1 cellular context compared by ENCODE assay signal in genomic region chr12:115973968-115974765, GRCh38.
TF ChIP-seq lines count a peak whose summit lies in the region.

No MANE protein-coding gene starts in this region.

TF ChIP-seq in HepG2, 621 proteins besides CTCF, POLR2A, EP300 and RAD21:
- TF ChIP-seq, protein P1, sequence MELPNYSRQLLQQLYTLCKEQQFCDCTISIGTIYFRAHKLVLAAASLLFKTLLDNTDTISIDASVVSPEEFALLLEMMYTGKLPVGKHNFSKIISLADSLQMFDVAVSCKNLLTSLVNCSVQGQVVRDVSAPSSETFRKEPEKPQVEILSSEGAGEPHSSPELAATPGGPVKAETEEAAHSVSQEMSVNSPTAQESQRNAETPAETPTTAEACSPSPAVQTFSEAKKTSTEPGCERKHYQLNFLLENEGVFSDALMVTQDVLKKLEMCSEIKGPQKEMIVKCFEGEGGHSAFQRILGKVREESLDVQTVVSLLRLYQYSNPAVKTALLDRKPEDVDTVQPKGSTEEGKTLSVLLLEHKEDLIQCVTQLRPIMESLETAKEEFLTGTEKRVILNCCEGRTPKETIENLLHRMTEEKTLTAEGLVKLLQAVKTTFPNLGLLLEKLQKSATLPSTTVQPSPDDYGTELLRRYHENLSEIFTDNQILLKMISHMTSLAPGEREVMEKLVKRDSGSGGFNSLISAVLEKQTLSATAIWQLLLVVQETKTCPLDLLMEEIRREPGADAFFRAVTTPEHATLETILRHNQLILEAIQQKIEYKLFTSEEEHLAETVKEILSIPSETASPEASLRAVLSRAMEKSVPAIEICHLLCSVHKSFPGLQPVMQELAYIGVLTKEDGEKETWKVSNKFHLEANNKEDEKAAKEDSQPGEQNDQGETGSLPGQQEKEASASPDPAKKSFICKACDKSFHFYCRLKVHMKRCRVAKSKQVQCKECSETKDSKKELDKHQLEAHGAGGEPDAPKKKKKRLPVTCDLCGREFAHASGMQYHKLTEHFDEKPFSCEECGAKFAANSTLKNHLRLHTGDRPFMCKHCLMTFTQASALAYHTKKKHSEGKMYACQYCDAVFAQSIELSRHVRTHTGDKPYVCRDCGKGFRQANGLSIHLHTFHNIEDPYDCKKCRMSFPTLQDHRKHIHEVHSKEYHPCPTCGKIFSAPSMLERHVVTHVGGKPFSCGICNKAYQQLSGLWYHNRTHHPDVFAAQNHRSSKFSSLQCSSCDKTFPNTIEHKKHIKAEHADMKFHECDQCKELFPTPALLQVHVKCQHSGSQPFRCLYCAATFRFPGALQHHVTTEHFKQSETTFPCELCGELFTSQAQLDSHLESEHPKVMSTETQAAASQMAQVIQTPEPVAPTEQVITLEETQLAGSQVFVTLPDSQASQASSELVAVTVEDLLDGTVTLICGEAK (IDR thresholded peaks at IDR 0.05), result no peak
- TF ChIP-seq, protein P1 (CRISPR knock-in tag; IDR thresholded peaks at IDR 0.05), result peak; percentile 75
- TF ChIP-seq MBD4 (IDR thresholded peaks at IDR 0.05; ENCODE audit: borderline replicate concordance, low read length) (no peak), MAFF (IDR thresholded peaks at IDR 0.05; ENCODE audit: low read depth, low read length) (peak; percentile 35; the same call in 1 of the 2 replicates), MAFK (conservative IDR thresholded peaks at IDR 0.05 in 1 of 2, IDR thresholded peaks at IDR 0.05 in 1 of 2; ENCODE audit: low read length in 2 of 2) (peak; percentile 22 to 61; a peak in 3 of 4 replicates), ZMYM3 (CRISPR knock-in tag; IDR thresholded peaks at IDR 0.05) (no peak)
